Comparison of ENCODE assay signal across 8 cellular contexts in the genomic region with DNA sequence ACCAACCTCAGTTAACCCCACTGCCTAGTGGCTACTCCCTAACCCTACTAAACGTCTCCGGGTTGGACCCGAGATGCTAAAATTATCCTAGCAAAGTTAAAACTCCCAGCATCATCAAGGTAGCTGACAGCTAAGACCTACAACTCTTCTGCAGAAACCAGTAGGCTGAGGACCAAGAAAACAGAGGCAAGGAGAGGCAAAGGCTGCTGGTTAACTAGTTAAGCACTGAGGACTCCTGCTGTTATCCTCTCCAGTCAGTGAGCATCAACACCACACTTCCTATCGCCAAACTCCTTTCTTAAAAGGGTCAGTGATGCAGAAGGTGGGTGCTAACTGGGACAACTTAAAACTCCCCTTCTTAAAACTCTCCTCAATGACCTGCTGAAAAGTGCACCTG. TPM values are rescaled to one million over a fixed set of nuclear protein-coding genes. Genes with fewer than 3 reads are reported as not detected.
DNase-seq lines count a peak whose midpoint lies in the region; ATAC-seq and TF ChIP-seq lines count a peak whose summit lies in the region.

No MANE protein-coding gene starts in this region.

- H3K9me1 ChIP-seq in IMR-90 (ENCODE audit: insufficient read depth, low read length), result no peaks in the 10 kb centered on the region; the same call in 1 of the 2 replicates

- peaks cover 62% of the 10 kb centered on the region for H3K4me1 Mint-ChIP-seq in brain

- dilution Hi-C loops in IMR-90 (cut with HindIII; ENCODE audit: low sequenced_read_pairs, unreplicated experiment), result no loop called here

- no peak for TF ChIP-seq RAD21 in IMR-90 (IDR thresholded peaks at IDR 0.05; ENCODE audit: low read length)

- H4K8ac ChIP-seq in IMR-90 (ENCODE audit: low read depth in 2 of 2, low read length in 2 of 2), result peak overlapping the region; percentile 23 to 91; a peak in 2 of 4 replicates

- peak overlapping the region; percentile 77 for H3K4me3 ChIP-seq in BLaER1
- peak overlapping the region; percentile 88 for H3K4me3 ChIP-seq in IMR-90 (ENCODE audit: insufficient read depth, low read depth, low read length)
- peak overlapping the region; percentile 76 to 87 for H3K4me3 ChIP-seq in muscle layer of colon (ENCODE audit: low read depth in 1 of 2, low read length in 2 of 2)
- H3K4me3 ChIP-seq in aorta (ENCODE audit: low read length in 2 of 2), result no peak overlapping the region

- peaks cover 16% of the 10 kb centered on the region for H3K36me3 ChIP-seq in BLaER1
- no peaks in the 10 kb centered on the region for H3K36me3 ChIP-seq in IMR-90 (ENCODE audit: control insufficient read depth, insufficient read depth, low read length)
- no peaks in the 10 kb centered on the region for H3K36me3 ChIP-seq in muscle layer of colon (ENCODE audit: insufficient read depth, low read length)
- H3K36me3 ChIP-seq in aorta (ENCODE audit: control insufficient read depth in 1 of 2, insufficient read depth in 2 of 2, low read length in 1 of 2), result no peaks in the 10 kb centered on the region

- peaks cover 15% of the 10 kb centered on the region; the same call in 1 of the 2 replicates for H4K20me1 ChIP-seq in BLaER1
- peaks cover 3% of the 10 kb centered on the region; the same call in 1 of the 2 replicates for H4K20me1 ChIP-seq in IMR-90 (ENCODE audit: insufficient read depth, low read length)

- peak; percentile 38 for DNase-seq in IMR-90
- no peak for DNase-seq in aorta
- DNase-seq in KBM-7, result no peak
- DNase-seq in erythroblast (lab: John Stamatoyannopoulos, UW), result no peak

- H3K27ac ChIP-seq in BLaER1 (peak overlapping the region; percentile 65), IMR-90 (ENCODE audit: insufficient read depth, low read length) (peak overlapping the region; percentile 95), muscle layer of colon (ENCODE audit: low read depth, low read length) (peak overlapping the region; percentile 77), aorta (ENCODE audit: low read depth in 1 of 2, low read length in 2 of 2) (no peak overlapping the region)

- no peak overlapping the region for H2AFZ ChIP-seq in IMR-90 (replicated peaks; ENCODE audit: low read length, poor library complexity)

- H3K27me3 Mint-ChIP-seq in brain, result peaks cover 21% of the 10 kb centered on the region

- peak overlapping the region; percentile 31; the same call in 1 of the 2 replicates for H3K18ac ChIP-seq in IMR-90 (ENCODE audit: low read depth, low read length)

- H3K56ac ChIP-seq in IMR-90 (ENCODE audit: extremely low read depth, insufficient read depth, low read length), result peak overlapping the region; percentile 91; the same call in 1 of the 2 replicates

- peak overlapping the region; percentile 95 for H2BK120ac ChIP-seq in IMR-90 (ENCODE audit: low read depth, low read length)

- H2BK15ac ChIP-seq in IMR-90 (ENCODE audit: low read depth, low read length), result peak overlapping the region; percentile 29; the same call in 1 of the 3 replicates

- H3K27ac Mint-ChIP-seq in brain, result peak overlapping the region; percentile 97 to 100 (median 98)

- in situ Hi-C loops in IMR-90 (cut with MboI; ENCODE audit: low sequenced_read_pairs), result no loop called here
- in situ Hi-C loops in KBM-7 (cut with MboI; ENCODE audit: low pct_unique_long_range_greater_than_20kb, low sequenced_read_pairs), result no loop called here

- no TSS peak for BruUV-seq in IMR-90 (replicated peaks; lab: Mats Ljungman, UMichigan)

- H3K4ac ChIP-seq in IMR-90 (ENCODE audit: low read depth, low read length), result peak overlapping the region; percentile 94

- TF ChIP-seq POLR2A in IMR-90 (IDR thresholded peaks at IDR 0.05; ENCODE audit: low read depth, low read length) (no peak), erythroblast (IDR thresholded peaks at IDR 0.05; ENCODE audit: low read length) (no peak)

- H3K27me3 ChIP-seq in BLaER1 (no peaks in the 10 kb centered on the region), IMR-90 (ENCODE audit: control insufficient read depth, insufficient read depth, low read length) (no peaks in the 10 kb centered on the region), muscle layer of colon (ENCODE audit: control insufficient read depth in 1 of 2, insufficient read depth in 2 of 2, low read length in 2 of 2) (no peaks in the 10 kb centered on the region), aorta (ENCODE audit: control insufficient read depth in 1 of 2, insufficient read depth in 2 of 2, low read length in 1 of 2) (no peaks in the 10 kb centered on the region)

- intact Hi-C loops in IMR-90 (cut with micrococcal nuclease) (loop anchor here (2.0 to 10.0 kb wide), 3 partner anchors 83 to 168 kb away; no protein-coding TSS in a partner anchor), aorta (cut with DNase I) (loop anchor here in 1 of 2 donors (5.0 kb wide), 3 partner anchors 97 to 233 kb away; partner anchors contain the start of gene MRPS10)

- peak overlapping the region; percentile 95 for H2AK9ac ChIP-seq in IMR-90 (replicated peaks; ENCODE audit: low read depth, low read length, poor library complexity)

- H2BK5ac ChIP-seq in IMR-90 (ENCODE audit: low read depth, low read length, poor library complexity, severe bottlenecking), result peak overlapping the region; percentile 97

- peaks cover 22% of the 10 kb centered on the region for H3K36me3 Mint-ChIP-seq in brain

- H3K9ac ChIP-seq in BLaER1, result peak overlapping the region; percentile 75
- H3K9ac ChIP-seq in IMR-90 (ENCODE audit: low read depth, low read length), result peak overlapping the region; percentile 83
- H3K9ac ChIP-seq in muscle layer of colon (ENCODE audit: low read length), result peak overlapping the region; percentile 23

- H4K91ac ChIP-seq in IMR-90 (ENCODE audit: insufficient read depth, low read depth, low read length), result peak overlapping the region; percentile 87

- peak overlapping the region; percentile 99 to 100 (median 100) for H3K4me3 Mint-ChIP-seq in brain

- H3K23ac ChIP-seq in IMR-90 (ENCODE audit: low read depth, low read length), result peak overlapping the region; percentile 95

- POLR2A ChIA-PET in IMR-90 (lab: Charles Lee; ENCODE audit: unreplicated experiment), result no interaction called here

- H3K4me1 ChIP-seq in BLaER1, result peaks cover 68% of the 10 kb centered on the region
- H3K4me1 ChIP-seq in IMR-90 (ENCODE audit: control insufficient read depth, insufficient read depth, low read length), result peaks cover 7% of the 10 kb centered on the region
- H3K4me1 ChIP-seq in muscle layer of colon (ENCODE audit: insufficient read depth, low read length), result peaks cover 24% of the 10 kb centered on the region
- H3K4me1 ChIP-seq in aorta (ENCODE audit: control insufficient read depth in 1 of 2, insufficient read depth in 2 of 2, low read length in 2 of 2), result no peaks in the 10 kb centered on the region

- CTCF ChIA-PET in IMR-90 (lab: Yijun Ruan, JAX), result interaction anchor here (1.1 kb wide), 1 partner anchor 82 kb away, joined by 4 read pairs; no protein-coding TSS in a partner anchor

- H3K79me1 ChIP-seq in IMR-90 (ENCODE audit: low read depth in 1 of 2, low read length in 2 of 2), result peaks cover 19 to 60% of the 10 kb centered on the region in 2 experiments

- peaks cover 0 to 2% (median 0%) of the 10 kb centered on the region in 5 experiments for H3K9me3 Mint-ChIP-seq in brain

- no peak for TF ChIP-seq CTCF in IMR-90 (conservative IDR thresholded peaks at IDR 0.05; ENCODE audit: low read depth, low read length)
- no peak for TF ChIP-seq CTCF in brain (conservative IDR thresholded peaks at IDR 0.05)

- peak overlapping the region; percentile 87 for H3K14ac ChIP-seq in IMR-90 (replicated peaks; ENCODE audit: low read depth, low read length)

- no peak overlapping the region; the same call in 1 of the 2 replicates for H2BK20ac ChIP-seq in IMR-90 (ENCODE audit: low read depth, low read length)

- H2AK5ac ChIP-seq in IMR-90 (ENCODE audit: low read depth, low read length), result no peak overlapping the region

- H4K5ac ChIP-seq in IMR-90 (ENCODE audit: low read depth, low read length), result peak overlapping the region; percentile 61; the same call in 1 of the 2 replicates

- ATAC-seq in IMR-90 (ENCODE audit: low read depth), result no peak
- ATAC-seq in aorta (ENCODE audit: low FRiP score), result no peak
- no peak for ATAC-seq in GM21360 (IDR thresholded peaks at IDR 0.05; ENCODE audit: unreplicated experiment)

- no peaks in the 10 kb centered on the region for H3K9me3 ChIP-seq in BLaER1
- no peaks in the 10 kb centered on the region for H3K9me3 ChIP-seq in IMR-90 (ENCODE audit: control insufficient read depth, insufficient read depth, low read length)
- no peaks in the 10 kb centered on the region for H3K9me3 ChIP-seq in muscle layer of colon (ENCODE audit: low read length)
- H3K9me3 ChIP-seq in aorta (ENCODE audit: control insufficient read depth, low read length), result no peaks in the 10 kb centered on the region

- peak overlapping the region; percentile 84 for H3K4me2 ChIP-seq in BLaER1
- peak overlapping the region; percentile 88 for H3K4me2 ChIP-seq in IMR-90 (ENCODE audit: low read depth, low read length)

- no CpG with 5 or more reads among the region's 4 CpGs for WGBS in IMR-90 (ENCODE audit: extremely low coverage in 2 of 2, insufficient read length in 1 of 2), 2 experiments
- 35 to 36% methylated on average over 4 of the region's 4 CpGs for WGBS in aorta, 2 donors

TF ChIP-seq in IMR-90, 13 proteins besides CTCF, POLR2A, EP300 and RAD21:
- no peak for TF ChIP-seq MAFK (IDR thresholded peaks at IDR 0.05; ENCODE audit: low read depth, low read length)
- TF ChIP-seq RFX5 (IDR thresholded peaks at IDR 0.05; ENCODE audit: low read depth, low read length), result no peak
- TF ChIP-seq NFE2L2 (IDR thresholded peaks at IDR 0.05; ENCODE audit: low read depth, low read length), result no peak
- TF ChIP-seq MXI1 (IDR thresholded peaks at IDR 0.05; ENCODE audit: borderline replicate concordance, low read depth, low read length), result no peak
- TF ChIP-seq RCOR1 (IDR thresholded peaks at IDR 0.05; ENCODE audit: insufficient replicate concordance, low read length), result no peak
- TF ChIP-seq CEBPB (IDR thresholded peaks at IDR 0.05; ENCODE audit: low read depth, low read length), result no peak
- TF ChIP-seq MAZ (IDR thresholded peaks at IDR 0.05; ENCODE audit: borderline replicate concordance, low read depth, low read length), result no peak
TF ChIP-seq in IMR-90: peak in this region for 0.

RNA-seq across cellular contexts. Expression of gene TRERF1, which starts 1.8 kb away (rescaled TPM):
- total RNA-seq in IMR-90 (2012; rRNA removed), result 6.3 and 6.7 TPM in 2 replicates
- polyA plus RNA-seq in IMR-90 (2012; rRNA removed), result 9.9 and 11.1 TPM in 2 replicates
- polyA plus RNA-seq in IMR-90 (2012; cell fraction: cytosol; rRNA removed), result 3.8 and 6.1 TPM in 2 replicates
- polyA plus RNA-seq in IMR-90 (2012; cell fraction: nucleus; rRNA removed; ENCODE audit: low replicate concordance), result 26.9 and 30.3 TPM in 2 replicates
- 4.9 TPM for polyA plus RNA-seq in brain (ENCODE audit: insufficient read depth, low read depth, low replicate concordance)
- 1 to 10 TPM; 2.7 to 9.5 TPM for total RNA-seq in aorta
- polyA plus RNA-seq in aorta, result 1 to 10 TPM in 1 of 2 donors, under 1 TPM in 1; 0.50 to 1.7 TPM

Comparison
In these comparisons a context has a peak if more than half of its experiments do, and no peak if none do; other contexts are left out.
1. H3K27ac ChIP-seq: peak in BLaER1 (single experiment), IMR-90 (single experiment) and muscle layer of colon (single experiment); none in aorta (0 of 2).
2. H3K4me3 ChIP-seq: peak in BLaER1 (single experiment), IMR-90 (single experiment) and muscle layer of colon (2 of 2); none in aorta (0 of 2).
3. H3K9ac ChIP-seq: peak in every context shown above with its lines; median percentile 83 in IMR-90; 75 in BLaER1; 23 in muscle layer of colon.